ENCODE assay signal across 1 cellular context in the genomic region with DNA sequence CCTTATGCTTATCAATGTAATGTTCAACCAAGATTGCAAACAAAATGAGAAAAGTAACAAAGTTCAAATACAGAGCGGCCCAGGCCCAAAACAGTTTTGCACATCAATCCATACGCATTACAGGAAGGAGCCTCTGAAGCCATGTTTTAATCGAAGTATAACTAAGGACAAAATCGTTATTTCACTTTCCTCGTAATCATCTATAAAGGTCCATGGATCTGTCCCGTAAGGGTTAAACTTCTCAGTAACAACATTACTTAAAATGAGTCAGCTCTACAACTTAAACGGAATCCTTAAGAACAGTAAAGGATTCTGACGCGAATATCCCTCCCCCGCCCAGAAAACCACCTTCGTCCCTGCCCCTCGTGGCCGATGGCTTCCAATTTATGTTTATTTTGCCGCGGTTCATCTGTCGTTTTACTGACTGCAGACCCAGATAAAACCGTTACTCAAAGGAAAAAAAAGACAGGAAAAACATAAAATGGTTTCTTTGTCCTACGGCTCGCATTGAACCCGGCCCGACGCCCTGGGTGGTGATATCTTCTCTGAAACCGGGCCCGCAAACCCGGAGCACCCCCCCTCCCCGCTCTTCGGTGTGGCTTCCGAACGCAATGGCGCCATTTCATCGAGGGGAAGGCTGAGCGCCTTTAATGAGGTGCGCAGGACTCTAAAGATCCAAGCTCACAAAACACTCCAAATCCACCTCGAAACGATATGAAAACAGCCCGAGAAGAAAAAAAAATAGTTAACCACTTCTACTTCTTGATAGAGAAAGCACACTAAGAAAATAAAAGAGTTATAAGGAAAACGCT.
TF ChIP-seq lines count a peak whose summit lies in the region.

No MANE protein-coding gene starts in this region.

TF ChIP-seq in GM12878, 131 proteins besides CTCF, POLR2A, EP300 and RAD21 (continued from another document):
- TF ChIP-seq, protein P1, sequence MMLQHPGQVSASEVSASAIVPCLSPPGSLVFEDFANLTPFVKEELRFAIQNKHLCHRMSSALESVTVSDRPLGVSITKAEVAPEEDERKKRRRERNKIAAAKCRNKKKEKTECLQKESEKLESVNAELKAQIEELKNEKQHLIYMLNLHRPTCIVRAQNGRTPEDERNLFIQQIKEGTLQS (IDR thresholded peaks at IDR 0.05; ENCODE audit: borderline replicate concordance, extremely low read depth, low read depth, low read length) = no peak
TF ChIP-seq in GM12878: peak in this region for 14.
